Comparison of ENCODE assay signal across 12 cellular contexts in the genomic region with DNA sequence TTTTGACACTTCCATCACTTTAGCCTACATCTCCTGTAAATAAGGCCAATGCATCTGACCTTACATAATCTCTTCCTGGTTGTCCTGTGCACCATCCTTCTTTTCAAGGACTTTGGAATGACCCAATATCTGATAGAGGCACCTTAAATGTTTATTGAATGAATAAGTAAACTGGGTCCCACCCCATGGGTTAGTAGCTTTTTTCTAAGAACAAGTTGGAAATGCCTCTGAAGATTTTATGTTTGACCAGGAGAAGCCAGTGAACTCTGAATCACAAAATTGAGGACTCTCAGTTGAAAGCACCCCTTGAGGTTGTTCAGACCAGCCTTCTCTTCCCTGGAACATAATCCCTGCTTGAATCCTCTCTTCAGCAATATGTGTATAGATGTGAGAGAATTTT. TPM values are rescaled to one million over a fixed set of nuclear protein-coding genes. Genes with fewer than 3 reads are reported as not detected.
A peak's percentile ranks its signal among the peaks of the same experiment; 100 is the strongest.
DNase-seq lines count a peak whose midpoint lies in the region; ATAC-seq and TF ChIP-seq lines count a peak whose summit lies in the region.
"Had no signal": no experiment of that assay in that cellular context is flagged by ENCODE, and none has a peak within 500 bp of the region (broad histone marks: within the 10 kb centered on the region; RNA-seq: fewer than 3 reads in every experiment).

No MANE protein-coding gene starts in this region.

- H4K20me1 ChIP-seq in fibroblast of lung (ENCODE audit: control insufficient read depth, extremely low read depth, insufficient read depth, low read length), result no peaks in the 10 kb centered on the region

- H3K36me3 Mint-ChIP-seq in Calu3 (ENCODE audit: insufficient read depth, unreplicated experiment), result peaks cover 37% of the 10 kb centered on the region

- no peak for ATAC-seq in HG02884 (IDR thresholded peaks at IDR 0.05; ENCODE audit: unreplicated experiment)
- no peak for ATAC-seq in HG03439 (IDR thresholded peaks at IDR 0.05; ENCODE audit: unreplicated experiment)

- peak overlapping the region; percentile 90 for H3K4me3 ChIP-seq in SK-N-MC
- peak overlapping the region; percentile 80 to 98 (median 93) for H3K4me3 ChIP-seq in fibroblast of lung (replicated peaks in 1 of 4; ENCODE audit: control extremely low read depth in 1 of 4, insufficient read depth in 1 of 4, low read depth in 3 of 4, low read length in 4 of 4)
- peak overlapping the region; percentile 83 for H3K4me3 ChIP-seq in rectal smooth muscle tissue (ENCODE audit: low read length)

- DNase-seq in Calu3, result no peak
- DNase-seq in SK-N-MC (ENCODE audit: low read depth, low spot score), result no peak
- DNase-seq in fibroblast of lung (ENCODE audit: low read depth in 2 of 2), result no peak
- no peak for DNase-seq in NCI-H69 (lab: John Stamatoyannopoulos, UW)
- DNase-seq in NCI-H345 treated with DMSO at 0.1 percent for 48 hours (lab: John Stamatoyannopoulos, UW; ENCODE audit: unreplicated experiment), result no peak
- DNase-seq: activated gamma-delta T cell had no signal

- peaks cover 3% of the 10 kb centered on the region for H3K4me1 ChIP-seq in fibroblast of lung (ENCODE audit: control insufficient read depth, extremely low read depth, insufficient read depth, low read length)
- peaks cover 10% of the 10 kb centered on the region for H3K4me1 ChIP-seq in rectal smooth muscle tissue (ENCODE audit: control insufficient read depth, insufficient read depth, low read length)

- H3K27me3 Mint-ChIP-seq in Calu3 (ENCODE audit: unreplicated experiment), result peaks cover 9% of the 10 kb centered on the region

- H3K9ac ChIP-seq in SK-N-MC (ENCODE audit: insufficient read length), result peak overlapping the region; percentile 92
- H3K9ac ChIP-seq in fibroblast of lung (ENCODE audit: insufficient read depth, low read length), result no peak overlapping the region
- no peak overlapping the region for H3K9ac ChIP-seq in rectal smooth muscle tissue (ENCODE audit: low read length)

- TF ChIP-seq CTCF in Calu3 (IDR thresholded peaks at IDR 0.05; ENCODE audit: unreplicated experiment), result no peak
- no peak for TF ChIP-seq CTCF in fibroblast of lung (conservative IDR thresholded peaks at IDR 0.05 in 1 of 2, IDR thresholded peaks at IDR 0.05 in 1 of 2; ENCODE audit: low read depth in 1 of 2, low read length in 2 of 2)

- intact Hi-C loops in Calu3 (cut with micrococcal nuclease; ENCODE audit: unreplicated experiment), result no loop called here

- no TSS peak for BruUV-seq in Calu3 (replicated peaks; lab: Mats Ljungman, UMichigan)

- H3K4me3 Mint-ChIP-seq in Calu3 (ENCODE audit: low read depth, unreplicated experiment), result peak overlapping the region; percentile 83

- H3K27me3 ChIP-seq in fibroblast of lung (ENCODE audit: control insufficient read depth, insufficient read depth, low read length) (no peaks in the 10 kb centered on the region), rectal smooth muscle tissue (ENCODE audit: control insufficient read depth, insufficient read depth, low read length) (no peaks in the 10 kb centered on the region)

- peak overlapping the region; percentile 83 for H3K27ac Mint-ChIP-seq in Calu3 (ENCODE audit: unreplicated experiment)

- peaks cover 38% of the 10 kb centered on the region for H3K79me2 ChIP-seq in fibroblast of lung (ENCODE audit: control insufficient read depth, insufficient read depth, low read length)

- CTCF ChIA-PET in Calu3 (lab: Charles Lee), result interaction anchor here (0.5 to 1.3 kb wide), 3 partner anchors 52 to 451 kb away, joined by 3 to 6 read pairs (median 4); no protein-coding TSS in a partner anchor

- H2AFZ ChIP-seq in fibroblast of lung (ENCODE audit: low read length), result no peak overlapping the region

- H3K9me3 Mint-ChIP-seq in Calu3 (ENCODE audit: low read depth, unreplicated experiment), result no peaks in the 10 kb centered on the region

- H3K27ac ChIP-seq in SK-N-MC, result no peak overlapping the region
- peak overlapping the region; percentile 93 for H3K27ac ChIP-seq in fibroblast of lung (ENCODE audit: insufficient read depth, low read length)
- H3K27ac ChIP-seq in rectal smooth muscle tissue (ENCODE audit: low read depth, low read length), result no peak overlapping the region

- H3K4me2 ChIP-seq in fibroblast of lung (ENCODE audit: extremely low read depth, insufficient read depth, low read length), result peak overlapping the region; percentile 85

- H3K9me3 ChIP-seq in SK-N-MC (ENCODE audit: low read depth, low read length), result no peaks in the 10 kb centered on the region
- H3K9me3 ChIP-seq in fibroblast of lung (ENCODE audit: control insufficient read depth, insufficient read depth, low read depth, low read length), result no peaks in the 10 kb centered on the region

- H3K36me3 ChIP-seq in SK-N-MC (ENCODE audit: insufficient read depth, low read length), result peaks cover 7% of the 10 kb centered on the region; the same call in 1 of the 2 replicates
- peaks cover 3% of the 10 kb centered on the region for H3K36me3 ChIP-seq in fibroblast of lung (ENCODE audit: control insufficient read depth, insufficient read depth, low read length)
- H3K36me3 ChIP-seq in rectal smooth muscle tissue (ENCODE audit: control insufficient read depth, insufficient read depth, low read length), result no peaks in the 10 kb centered on the region

- peaks cover 20% of the 10 kb centered on the region for H3K4me1 Mint-ChIP-seq in Calu3 (ENCODE audit: low read depth, unreplicated experiment)

RNA-seq across cellular contexts. Expression of a gene that starts 1.4 kb away (rescaled TPM):
- total RNA-seq in Calu3 (2022), result 19.5 and 20.2 TPM in 2 replicates
- 25.7 and 31.2 TPM in 2 replicates for total RNA-seq in fibroblast of lung
- polyA plus RNA-seq in fibroblast of lung, result 55.8 and 56.1 TPM in 2 replicates
- polyA plus RNA-seq in fibroblast of lung (2012), result 33.1 and 36.3 TPM in 2 replicates
- 41.9 and 43.5 TPM in 2 replicates for polyA minus RNA-seq in fibroblast of lung (ENCODE audit: low replicate concordance)

RNA-seq across cellular contexts. Expression of a gene that starts 21.1 kb away (rescaled TPM):
- total RNA-seq in Calu3 (2022) (not detected in 2 replicates), fibroblast of lung (0.33 TPM in 1 of 2 replicates, not detected in the other)
- 0.18 and 0.61 TPM in 2 replicates for polyA plus RNA-seq in fibroblast of lung
- 0.16 and 0.92 TPM in 2 replicates for polyA plus RNA-seq in fibroblast of lung (2012)
- polyA minus RNA-seq in fibroblast of lung (ENCODE audit: low replicate concordance), result 0.43 TPM in 1 of 2 replicates, not detected in the other
- total RNA-seq: lung microvascular endothelial cell, NCI-H460, subcutaneous adipose tissue had no signal

RNA-seq across cellular contexts. Expression of a gene that starts 38.6 kb away (rescaled TPM):
- 4.1 and 4.2 TPM in 2 replicates for total RNA-seq in Calu3 (2022)
- total RNA-seq in fibroblast of lung, result 0.26 and 0.33 TPM in 2 replicates
- polyA plus RNA-seq in fibroblast of lung, result 0.17 and 0.23 TPM in 2 replicates
- polyA plus RNA-seq in fibroblast of lung (2012), result 0.44 and 0.45 TPM in 2 replicates
- polyA minus RNA-seq in fibroblast of lung (ENCODE audit: low replicate concordance), result 0.27 TPM in 1 of 2 replicates, not detected in the other
- total RNA-seq: subcutaneous adipose tissue had no signal

RNA-seq across cellular contexts. Expression of a gene that starts 50.7 kb away (rescaled TPM):
- 59.9 and 60.7 TPM in 2 replicates for total RNA-seq in Calu3 (2022)
- 13.9 and 20.0 TPM in 2 replicates for total RNA-seq in fibroblast of lung
- 3.4 and 4.0 TPM in 2 replicates for polyA plus RNA-seq in fibroblast of lung
- 10.5 and 12.9 TPM in 2 replicates for polyA plus RNA-seq in fibroblast of lung (2012)
- 42.1 and 66.1 TPM in 2 replicates for polyA minus RNA-seq in fibroblast of lung (ENCODE audit: low replicate concordance)

RNA-seq across cellular contexts. Expression of a gene that starts 54.0 kb away (rescaled TPM):
- total RNA-seq in Calu3 (2022) (2.5 TPM in 1 of 2 replicates, not detected in the other), fibroblast of lung (127 and 132 TPM in 2 replicates)
- polyA plus RNA-seq in fibroblast of lung, result 93.5 and 130 TPM in 2 replicates
- polyA plus RNA-seq in fibroblast of lung (2012), result 194 and 266 TPM in 2 replicates
- polyA minus RNA-seq in fibroblast of lung (ENCODE audit: low replicate concordance), result 41.9 and 111 TPM in 2 replicates
